Comparison of ENCODE assay signal across 26 cellular contexts in genomic region chr13:22563272-22563671, GRCh38.
"Had no signal": no experiment of that assay in that cellular context is flagged by ENCODE, and none has a peak within 500 bp of the region (broad histone marks: within the 10 kb centered on the region; RNA-seq: fewer than 3 reads in every experiment).

No MANE protein-coding gene starts in this region.

- FAIRE-seq: small intestine, urothelium cell line had no signal

- H3K27me3 ChIP-seq: neutrophil, right lobe of liver, sigmoid colon, stomach, thyroid gland, tibial nerve, upper lobe of left lung, vagina had no signal

- H3K79me2 ChIP-seq: parathyroid adenoma had no signal

- H3K36me3 ChIP-seq: neutrophil, right lobe of liver, sigmoid colon, stomach, thoracic aorta, thyroid gland, tibial nerve, upper lobe of left lung, vagina had no signal

- ATAC-seq: naive thymus-derived CD8-positive, alpha-beta T cell; natural killer cell treated with Interleukin-12 subunit alpha and Interleukin-12 subunit beta and Interleukin-15 and Interleukin-18, amount 100 ng/mL, for 72 hours; psoas muscle; right cardiac atrium; right lobe of liver; stimulated activated memory B cell treated with anti-CD40 and anti-IgM and Interleukin-4, amounts not matched to agents 10 μg/mL and 1 μg/mL and 100 μg/mL, for 72 hours had no signal

- H3K9me3 ChIP-seq: neutrophil, thoracic aorta, thyroid gland, vagina had no signal

- H3K4me3 ChIP-seq: psoas muscle, right lobe of liver, sigmoid colon, stomach, thoracic aorta, thyroid gland, tibial nerve, upper lobe of left lung, vagina had no signal

- H3K4me1 ChIP-seq: parathyroid adenoma, psoas muscle, right lobe of liver, sigmoid colon, stomach, thyroid gland, tibial nerve, upper lobe of left lung, vagina had no signal

- DNase-seq: naive thymus-derived CD8-positive, alpha-beta T cell; nephron progenitor cell; nucleus accumbens; posterior cingulate gyrus; psoas muscle; right cardiac atrium; right lobe of liver; sigmoid colon; small intestine; stimulated activated CD4-positive, alpha-beta T cell treated with anti-CD3 and anti-CD28 coated beads, Interleukin-15, amount 100 ng/mL, for 24 hours; stimulated activated CD4-positive, alpha-beta T cell treated with anti-CD3 and anti-CD28 coated beads, Interleukin-2, amount 100 ng/mL, for 24 hours; stimulated activated CD4-positive, alpha-beta T cell treated with anti-CD3 and anti-CD28 coated beads, Interleukin-2, amount 100 ng/mL, for 48 hours; stimulated activated CD4-positive, alpha-beta T cell treated with anti-CD3 and anti-CD28 coated beads, Interleukin-4, amount 100 ng/mL, for 4 hours; stimulated activated CD8-positive, alpha-beta memory T cell treated with anti-CD3 and anti-CD28 coated beads, Interleukin-4, amount 100 ng/mL, for 48 hours; stimulated activated naive CD4-positive, alpha-beta T cell; stomach; thyroid gland; upper lobe of left lung had no signal

- H2AFZ ChIP-seq: parathyroid adenoma had no signal

- H3K27ac ChIP-seq: neutrophil, parathyroid adenoma, psoas muscle, right lobe of liver, sigmoid colon, stomach, thoracic aorta, thyroid gland, tibial nerve, upper lobe of left lung, vagina had no signal

- H3K9ac ChIP-seq: parathyroid adenoma had no signal
